9 cellular contexts compared by ENCODE assay signal in genomic region chr17:50920041-50920410, GRCh38. TPM values are rescaled to one million over a fixed set of nuclear protein-coding genes. Genes with fewer than 3 reads are reported as not detected.
A peak's percentile ranks its signal among the peaks of the same experiment; 100 is the strongest.
DNase-seq lines count a peak whose midpoint lies in the region; ATAC-seq and FAIRE-seq lines count a peak whose summit lies in the region.
"Had no signal": no experiment of that assay in that cellular context is flagged by ENCODE, and none has a peak within 500 bp of the region (broad histone marks: within the 10 kb centered on the region; RNA-seq: fewer than 3 reads in every experiment).

No MANE protein-coding gene starts in this region.

- H3K9ac ChIP-seq in neuronal stem cell (ENCODE audit: low read depth, low read length, poor library complexity): no peak overlapping the region

- H3K4me3 ChIP-seq in CD4-positive, CD25-positive, alpha-beta regulatory T cell (ENCODE audit: low read depth, low read length): no peak overlapping the region
- no peak overlapping the region for H3K4me3 ChIP-seq in neuronal stem cell (ENCODE audit: low read length in 2 of 2)

- H3K14ac ChIP-seq in neuronal stem cell (ENCODE audit: low read length): no peak overlapping the region

- WGBS in neuronal stem cell (ENCODE audit: extremely low coverage in 2 of 2, insufficient read length in 2 of 2, insufficient replicate concordance in 1 of 2), 2 donors: no CpG with 5 or more reads among the region's 8 CpGs

- no peaks in the 10 kb centered on the region for H3K27me3 ChIP-seq in CD4-positive, CD25-positive, alpha-beta regulatory T cell (ENCODE audit: control insufficient read depth, insufficient read depth, low read length)
- peaks cover 0 to 19% (median 0%) of the 10 kb centered on the region in 3 experiments for H3K27me3 ChIP-seq in neuronal stem cell (ENCODE audit: control insufficient read depth in 3 of 3, insufficient read depth in 3 of 3, low read depth in 1 of 3, low read length in 3 of 3)

- peak overlapping the region; percentile 12 for H3K4ac ChIP-seq in neuronal stem cell (ENCODE audit: low read length)

- H3K27me3 Mint-ChIP-seq in CD4-positive, CD25-positive, alpha-beta regulatory T cell: peaks cover 6% of the 10 kb centered on the region
- no peaks in the 10 kb centered on the region for H3K27me3 Mint-ChIP-seq in effector memory CD8-positive, alpha-beta T cell
- H3K27me3 Mint-ChIP-seq: activated naive CD4-positive, alpha-beta T cell treated with anti-CD3 and anti-CD28 coated beads, Interleukin-2, amount 50 U/mL, for 24 hours had no signal

- H3K27ac ChIP-seq in CD4-positive, CD25-positive, alpha-beta regulatory T cell (ENCODE audit: insufficient read depth, low read length, poor library complexity, severe bottlenecking): peak overlapping the region; percentile 82
- peak overlapping the region; percentile 21 for H3K27ac ChIP-seq in neuronal stem cell (replicated peaks; ENCODE audit: low read length)

- H3K4me1 Mint-ChIP-seq in CD4-positive, CD25-positive, alpha-beta regulatory T cell: peaks cover 0 to 63% (median 25%) of the 10 kb centered on the region in 4 donors
- peaks cover 13 to 37% of the 10 kb centered on the region in 2 donors for H3K4me1 Mint-ChIP-seq in effector memory CD8-positive, alpha-beta T cell (ENCODE audit: low read depth in 2 of 2)

- no peak for ATAC-seq in CD4-positive, CD25-positive, alpha-beta regulatory T cell (ENCODE audit: low read depth in 2 of 2)
- ATAC-seq in effector memory CD8-positive, alpha-beta T cell (replicated peaks): no peak
- no peak for ATAC-seq in HG03342 (IDR thresholded peaks at IDR 0.05; ENCODE audit: unreplicated experiment)
- ATAC-seq in GM21447 (IDR thresholded peaks at IDR 0.05; ENCODE audit: unreplicated experiment): no peak
- ATAC-seq in GM19397 (IDR thresholded peaks at IDR 0.05; ENCODE audit: unreplicated experiment): no peak

- no peak overlapping the region for H4K8ac ChIP-seq in neuronal stem cell (ENCODE audit: low read depth, low read length)

- DNase-seq in CD4-positive, CD25-positive, alpha-beta regulatory T cell: no peak
- DNase-seq in NCI-H345 treated with DMSO at 0.1 percent for 48 hours (lab: John Stamatoyannopoulos, UW; ENCODE audit: unreplicated experiment): peak; percentile 70
- DNase-seq in effector memory CD8-positive, alpha-beta T cell: no peak
- no peak for DNase-seq in neuronal stem cell (ENCODE audit: low spot score)
- no peak for DNase-seq in GM19239 (ENCODE audit: insufficient read length, low spot score)

- peak overlapping the region; percentile 13 for H3K23ac ChIP-seq in neuronal stem cell (ENCODE audit: low read depth, low read length, poor library complexity)

- no peak overlapping the region for H3K4me2 ChIP-seq in neuronal stem cell (ENCODE audit: insufficient read depth, low read length, poor library complexity, severe bottlenecking)

- peaks cover 41% of the 10 kb centered on the region for H3K4me1 ChIP-seq in CD4-positive, CD25-positive, alpha-beta regulatory T cell (ENCODE audit: control insufficient read depth, insufficient read depth, low read length, poor library complexity, severe bottlenecking)
- peaks cover 28 to 48% of the 10 kb centered on the region in 2 donors for H3K4me1 ChIP-seq in neuronal stem cell (ENCODE audit: control insufficient read depth in 2 of 2, insufficient read depth in 1 of 2, low read depth in 1 of 2, low read length in 2 of 2)

- H2BK120ac ChIP-seq in neuronal stem cell (ENCODE audit: low read depth, low read length): no peak overlapping the region

- peak overlapping the region; percentile 91 for H2BK15ac ChIP-seq in neuronal stem cell (ENCODE audit: low read length)

- no peaks in the 10 kb centered on the region for H3K36me3 ChIP-seq in CD4-positive, CD25-positive, alpha-beta regulatory T cell (ENCODE audit: control insufficient read depth, insufficient read depth, low read length)
- no peaks in the 10 kb centered on the region for H3K36me3 ChIP-seq in neuronal stem cell (replicated peaks in 1 of 2; ENCODE audit: control insufficient read depth in 2 of 2, insufficient read depth in 2 of 2, low read length in 2 of 2)

- H3K18ac ChIP-seq in neuronal stem cell (ENCODE audit: low read length): peak overlapping the region; percentile 88

- peak overlapping the region in 3 of 4 donors; percentile 72 to 91 (median 87) for H3K4me3 Mint-ChIP-seq in CD4-positive, CD25-positive, alpha-beta regulatory T cell
- H3K4me3 Mint-ChIP-seq in effector memory CD8-positive, alpha-beta T cell: peak overlapping the region; percentile 79 to 81

- H3K36me3 Mint-ChIP-seq in CD4-positive, CD25-positive, alpha-beta regulatory T cell: no peaks in the 10 kb centered on the region
- peaks cover 14% of the 10 kb centered on the region for H3K36me3 Mint-ChIP-seq in effector memory CD8-positive, alpha-beta T cell (ENCODE audit: insufficient read depth)
- H3K36me3 Mint-ChIP-seq: activated naive CD4-positive, alpha-beta T cell treated with anti-CD3 and anti-CD28 coated beads, Interleukin-2, amount 50 U/mL, for 24 hours had no signal

- H2BK12ac ChIP-seq in neuronal stem cell (ENCODE audit: low read length): no peak overlapping the region

- H3K79me1 ChIP-seq in neuronal stem cell (ENCODE audit: low read depth, low read length): no peaks in the 10 kb centered on the region

- H3K9me3 ChIP-seq in CD4-positive, CD25-positive, alpha-beta regulatory T cell (ENCODE audit: control insufficient read depth in 2 of 2, low read length in 2 of 2): no peaks in the 10 kb centered on the region
- no peaks in the 10 kb centered on the region for H3K9me3 ChIP-seq in neuronal stem cell (replicated peaks in 1 of 2; ENCODE audit: control insufficient read depth in 2 of 2, insufficient read depth in 1 of 2, low read depth in 1 of 2, low read length in 2 of 2)

- H3K27ac Mint-ChIP-seq in CD4-positive, CD25-positive, alpha-beta regulatory T cell: peak overlapping the region in 2 of 3 donors; percentile 96 to 99
- peak overlapping the region; percentile 99 to 100 for H3K27ac Mint-ChIP-seq in effector memory CD8-positive, alpha-beta T cell

- peak overlapping the region; percentile 84 for H2AFZ ChIP-seq in neuronal stem cell (ENCODE audit: low read length)

- no peak for FAIRE-seq in GM19239 (lab: Jason Lieb, UNC)

- H4K91ac ChIP-seq in neuronal stem cell (ENCODE audit: low read depth, low read length, poor library complexity): no peak overlapping the region

- H2AK5ac ChIP-seq in neuronal stem cell (ENCODE audit: low read depth, low read length): peak overlapping the region; percentile 98

- no peaks in the 10 kb centered on the region for H3K9me3 Mint-ChIP-seq in CD4-positive, CD25-positive, alpha-beta regulatory T cell
- H3K9me3 Mint-ChIP-seq in effector memory CD8-positive, alpha-beta T cell: no peaks in the 10 kb centered on the region
- H3K9me3 Mint-ChIP-seq: activated naive CD4-positive, alpha-beta T cell treated with anti-CD3 and anti-CD28 coated beads, Interleukin-2, amount 50 U/mL, for 24 hours had no signal

- H2BK5ac ChIP-seq in neuronal stem cell (ENCODE audit: low read length): no peak overlapping the region

RNA-seq across cellular contexts. Expression of gene TOB1, which starts 53.9 kb away (rescaled TPM):
- total RNA-seq in CD4-positive, CD25-positive, alpha-beta regulatory T cell: 254 TPM
- 10 to 100 TPM; 30.7 to 60.7 (median 36.3) TPM for polyA plus RNA-seq in CD4-positive, CD25-positive, alpha-beta regulatory T cell
- polyA plus RNA-seq in neuronal stem cell (2013, experiment 1 of 2): 44.9 TPM
- 45.0 TPM for polyA plus RNA-seq in neuronal stem cell (2013, experiment 2 of 2)
